Comparison of ENCODE assay signal across 22 cellular contexts in the genomic region with DNA sequence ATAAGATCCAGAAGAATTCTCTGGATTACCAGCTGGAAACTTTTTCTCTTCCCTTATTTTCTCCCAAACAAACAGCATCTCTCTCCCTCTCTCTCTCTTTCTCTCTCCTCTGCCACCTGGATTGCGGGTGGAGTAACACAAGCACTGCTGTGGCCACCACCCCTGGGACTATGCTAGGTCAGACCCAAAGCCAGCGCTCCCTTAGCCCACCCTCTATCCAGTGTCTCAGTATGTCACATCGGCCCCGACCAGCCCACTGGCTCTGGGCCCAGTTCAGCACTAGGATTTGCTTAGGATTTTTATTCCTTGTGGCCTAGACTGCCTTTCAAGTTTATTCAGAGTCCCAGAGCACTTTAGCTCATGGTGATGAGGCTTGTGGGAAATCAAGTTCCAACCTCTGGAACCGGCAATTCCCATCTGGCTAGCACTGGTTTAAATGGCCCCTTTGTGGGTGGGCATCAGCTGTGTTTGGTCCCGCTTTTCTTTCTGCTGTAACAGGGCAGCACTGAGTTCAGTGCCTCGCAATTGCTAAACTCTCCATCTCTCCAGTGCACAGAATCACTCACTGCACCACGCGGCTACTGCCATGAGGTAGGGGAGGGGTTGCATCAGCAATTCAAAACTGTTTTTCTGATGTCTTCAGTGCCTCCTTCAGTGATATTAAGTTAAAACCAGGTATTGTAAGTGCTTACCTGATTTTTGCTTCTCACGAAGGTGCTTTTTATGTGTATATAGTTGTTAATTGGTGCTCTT.
A peak's percentile ranks its signal among the peaks of the same experiment; 100 is the strongest.
DNase-seq lines count a peak whose midpoint lies in the region; ATAC-seq, FAIRE-seq and TF ChIP-seq lines count a peak whose summit lies in the region.
"Had no signal": no experiment of that assay in that cellular context is flagged by ENCODE, and none has a peak within 500 bp of the region (broad histone marks: within the 10 kb centered on the region; RNA-seq: fewer than 3 reads in every experiment).

No MANE protein-coding gene starts in this region.

- no peak for TF ChIP-seq POLR2A in H1 (IDR thresholded peaks at IDR 0.05; ENCODE audit: control extremely low read depth in 1 of 2, low read depth in 2 of 2, low read length in 2 of 2)

- H3K79me1 ChIP-seq in H1 (ENCODE audit: low read depth, low read length) (no peaks in the 10 kb centered on the region), mesenchymal stem cell (replicated peaks; ENCODE audit: low read length, poor library complexity, severe bottlenecking) (no peaks in the 10 kb centered on the region)

- H2BK120ac ChIP-seq in H1 (replicated peaks; ENCODE audit: low read depth, low read length) = peak overlapping the region; percentile 10
- no peak overlapping the region for H2BK120ac ChIP-seq in mesenchymal stem cell (ENCODE audit: low read depth, low read length)

- H3K79me2 ChIP-seq in H1 (ENCODE audit: control insufficient read depth in 1 of 2, insufficient read depth in 2 of 2, low read length in 2 of 2) = no peaks in the 10 kb centered on the region

- H3K27ac Mint-ChIP-seq in CD8-positive, alpha-beta memory T cell = peak overlapping the region in 1 of 8 donors; percentile 90
- H3K27ac Mint-ChIP-seq: CD4-positive, CD25-positive, alpha-beta regulatory T cell; IgD-negative memory B cell had no signal

- no peaks in the 10 kb centered on the region for H3K27me3 Mint-ChIP-seq in CD8-positive, alpha-beta memory T cell
- H3K27me3 Mint-ChIP-seq: CD4-positive, CD25-positive, alpha-beta regulatory T cell; IgD-negative memory B cell had no signal

- POLR2A ChIA-PET in H1 (lab: Charles Lee; ENCODE audit: partially characterized antibody) = no interaction called here
- POLR2A ChIA-PET in CD8-positive, alpha-beta memory T cell (lab: Charles Lee) = no interaction called here

- H3K23ac ChIP-seq in H1 (ENCODE audit: insufficient read length) (no peak overlapping the region), mesenchymal stem cell (ENCODE audit: low read length in 2 of 2) (no peak overlapping the region)

- H3K27ac ChIP-seq in left ventricle myocardium inferior (replicated peaks) = no peak overlapping the region
- H3K27ac ChIP-seq in H1 (ENCODE audit: low read depth, low read length) = no peak overlapping the region
- no peak overlapping the region for H3K27ac ChIP-seq in mesenchymal stem cell (ENCODE audit: low read length, poor library complexity, severe bottlenecking)
- H3K27ac ChIP-seq in CD8-positive, alpha-beta memory T cell (ENCODE audit: low read depth, low read length) = no peak overlapping the region
- H3K27ac ChIP-seq: 22Rv1, A549, BLaER1 had no signal

- no peak overlapping the region for H3K4me3 Mint-ChIP-seq in CD8-positive, alpha-beta memory T cell
- H3K4me3 Mint-ChIP-seq: CD4-positive, CD25-positive, alpha-beta regulatory T cell; IgD-negative memory B cell had no signal

- H3K4me1 Mint-ChIP-seq in CD8-positive, alpha-beta memory T cell = no peaks in the 10 kb centered on the region
- H3K4me1 Mint-ChIP-seq: CD4-positive, CD25-positive, alpha-beta regulatory T cell had no signal

- no peaks in the 10 kb centered on the region for H3K36me3 ChIP-seq in left ventricle myocardium inferior
- H3K36me3 ChIP-seq in H1 (ENCODE audit: control insufficient read depth in 2 of 4, insufficient read depth in 4 of 4, low read length in 3 of 4) = no peaks in the 10 kb centered on the region
- H3K36me3 ChIP-seq in mesenchymal stem cell (ENCODE audit: control insufficient read depth in 1 of 2, insufficient read depth in 2 of 2, low read depth in 1 of 2, low read length in 2 of 2) = no peaks in the 10 kb centered on the region
- H3K36me3 ChIP-seq in CD8-positive, alpha-beta memory T cell (ENCODE audit: insufficient read depth, low read length) = no peaks in the 10 kb centered on the region
- H3K36me3 ChIP-seq: BLaER1 had no signal

- H4K8ac ChIP-seq in H1 (ENCODE audit: extremely low read depth, insufficient read depth, low read length) = no peak overlapping the region; the same call in 1 of the 2 replicates
- no peak overlapping the region for H4K8ac ChIP-seq in mesenchymal stem cell (ENCODE audit: low read length)

- H4K5ac ChIP-seq in H1 (ENCODE audit: insufficient read length, low read depth, low read length) = no peak overlapping the region

- no peaks in the 10 kb centered on the region for H3K23me2 ChIP-seq in H1 (ENCODE audit: low read depth, low read length)

- no peak for TF ChIP-seq RAD21 in H1 (IDR thresholded peaks at IDR 0.05 in 1 of 2, conservative IDR thresholded peaks at IDR 0.05 in 1 of 2; ENCODE audit: low read depth in 2 of 2, low read length in 2 of 2)

- CTCF ChIA-PET in H1 (lab: Charles Lee; ENCODE audit: partially characterized antibody) = interaction anchor here (0.6 kb wide), 1 partner anchor 370 kb away, joined by 3 read pairs; no protein-coding TSS in a partner anchor
- CTCF ChIA-PET in CD8-positive, alpha-beta memory T cell (lab: Charles Lee) = no interaction called here

- peaks cover 7 to 48% (median 15%) of the 10 kb centered on the region in 5 donors for H3K9me3 Mint-ChIP-seq in CD8-positive, alpha-beta memory T cell

- no peak overlapping the region for H3K4me3 ChIP-seq in left ventricle myocardium inferior
- H3K4me3 ChIP-seq in H1 (ENCODE audit: extremely low read depth in 1 of 4, insufficient read depth in 2 of 4, low read depth in 3 of 4, low read length in 4 of 4) = no peak overlapping the region
- H3K4me3 ChIP-seq in mesenchymal stem cell (ENCODE audit: insufficient read depth in 1 of 2, low read depth in 1 of 2, low read length in 2 of 2) = no peak overlapping the region
- no peak overlapping the region for H3K4me3 ChIP-seq in CD8-positive, alpha-beta memory T cell (ENCODE audit: low read length)
- H3K4me3 ChIP-seq: A549, BLaER1 had no signal

- no peak for FAIRE-seq in H1 (lab: Jason Lieb, UNC)
- FAIRE-seq: A549, GM12892, GM18507, HepG2 had no signal

- H3K27me3 ChIP-seq in left ventricle myocardium inferior (ENCODE audit: low read depth) (no peaks in the 10 kb centered on the region), H1 (replicated peaks in 1 of 4; ENCODE audit: control insufficient read depth in 3 of 4, extremely low read depth in 1 of 4, insufficient read depth in 3 of 4, low read length in 3 of 4) (no peaks in the 10 kb centered on the region), mesenchymal stem cell (ENCODE audit: control insufficient read depth in 1 of 2, insufficient read depth in 1 of 2, low read length in 2 of 2) (no peaks in the 10 kb centered on the region)
- H3K27me3 ChIP-seq in CD8-positive, alpha-beta memory T cell (ENCODE audit: insufficient read depth, low read length, poor library complexity, severe bottlenecking) = no peaks in the 10 kb centered on the region
- H3K27me3 ChIP-seq: BLaER1 had no signal

- H3K4ac ChIP-seq in H1 (replicated peaks; ENCODE audit: insufficient read length, low read depth, low read length) (no peak overlapping the region), mesenchymal stem cell (ENCODE audit: low read depth in 1 of 2, low read length in 2 of 2) (no peak overlapping the region)

- H2BK5ac ChIP-seq in H1 (ENCODE audit: low read depth, low read length) = 0 out of 2 replicates have a peak overlapping the region, but pooled peaks have one; percentile 35
- no peak overlapping the region for H2BK5ac ChIP-seq in mesenchymal stem cell (ENCODE audit: low read depth, low read length, poor library complexity, severe bottlenecking)

- H2AFZ ChIP-seq in H1 (ENCODE audit: low read length) (peak overlapping the region; percentile 97), mesenchymal stem cell (ENCODE audit: low read depth, low read length) (no peak overlapping the region)

- H3K4me2 ChIP-seq in H1 (ENCODE audit: insufficient read depth in 1 of 2, low read depth in 2 of 2, low read length in 2 of 2) (no peak overlapping the region), mesenchymal stem cell (ENCODE audit: low read length, poor library complexity, severe bottlenecking) (no peak overlapping the region)
- H3K4me2 ChIP-seq: A549, BLaER1 had no signal

- no peak for ATAC-seq in Right ventricle myocardium inferior
- ATAC-seq in sciatic nerve = peak; percentile 67
- ATAC-seq in HG03565 (IDR thresholded peaks at IDR 0.05; ENCODE audit: unreplicated experiment) = no peak
- ATAC-seq: A549, HepG2 had no signal

- peak; percentile 25 for DNase-seq in Right ventricle myocardium inferior (ENCODE audit: missing footprints)
- no peak for DNase-seq in left ventricle myocardium inferior
- no peak for DNase-seq in H1 (ENCODE audit: low read depth in 1 of 2, low spot score in 2 of 2)
- DNase-seq in mesenchymal stem cell = no peak
- DNase-seq in sciatic nerve (ENCODE audit: low spot score) = no peak
- no peak for DNase-seq in stimulated activated CD8-positive, alpha-beta memory T cell treated with anti-CD3 and anti-CD28 coated beads, Interleukin-4, amount 100 ng/mL, for 48 hours
- no peak for DNase-seq in CD8-positive, alpha-beta memory T cell
- DNase-seq: Caco-2; CD4-positive, CD25-positive, alpha-beta regulatory T cell; DMS153; DMS79; GDM1; HCEC 1CT; KBM-7 had no signal

- H3K18ac ChIP-seq in H1 (ENCODE audit: extremely low read depth, low read length) (no peak overlapping the region; the same call in 1 of the 2 replicates), mesenchymal stem cell (ENCODE audit: low read depth in 1 of 2, low read length in 2 of 2) (no peak overlapping the region)

- TF ChIP-seq EP300 in H1 (IDR thresholded peaks at IDR 0.05; ENCODE audit: borderline replicate concordance in 1 of 2, low read depth in 2 of 2, low read length in 2 of 2) = no peak

- H2BK15ac ChIP-seq in H1 (ENCODE audit: low read length) = no peak overlapping the region
- peak overlapping the region; percentile 23 for H2BK15ac ChIP-seq in mesenchymal stem cell (ENCODE audit: low read depth, poor library complexity, severe bottlenecking)

- intact Hi-C loops in Right ventricle myocardium inferior (cut with DNase I) = no loop called here
- intact Hi-C loops in left ventricle myocardium inferior (cut with micrococcal nuclease) = no loop called here
- intact Hi-C loops in sciatic nerve (cut with DNase I) = no loop called here

- H3K14ac ChIP-seq in H1 (ENCODE audit: insufficient read length) (no peak overlapping the region), mesenchymal stem cell (ENCODE audit: low read length in 2 of 2) (no peak overlapping the region)

- H3K9ac ChIP-seq in H1 (replicated peaks in 1 of 4; ENCODE audit: extremely low read depth in 1 of 4, low read depth in 3 of 4, low read length in 3 of 4) (no peak overlapping the region), mesenchymal stem cell (ENCODE audit: low read length) (no peak overlapping the region)
- H3K9ac ChIP-seq: BLaER1 had no signal

- no peak overlapping the region for H2AK5ac ChIP-seq in H1 (ENCODE audit: low read depth, low read length)
- H2AK5ac ChIP-seq in mesenchymal stem cell (ENCODE audit: low read length, severe bottlenecking) = no peak overlapping the region

- no peak for TF ChIP-seq CTCF in left ventricle myocardium inferior (IDR thresholded peaks at IDR 0.05; ENCODE audit: borderline replicate concordance)
- TF ChIP-seq CTCF in H1 (IDR thresholded peaks at IDR 0.05; ENCODE audit: control extremely low read depth in 1 of 3, insufficient read depth in 1 of 3, low read depth in 1 of 3, low read length in 3 of 3) = no peak

- H2BK20ac ChIP-seq in H1 (ENCODE audit: low read length) = no peak overlapping the region

- WGBS in H1 (ENCODE audit: extremely low coverage in 1 of 2, insufficient coverage in 1 of 2, insufficient read length in 1 of 2, insufficient replicate concordance in 2 of 2, low coverage in 1 of 2, low lambda C conversion rate in 2 of 2, missing lambda C conversion rate in 1 of 2), 2 experiments = 68% methylated on average over 10 of the region's 10 CpGs; no CpG with 5 or more reads in 1 of the 2 experiments
- WGBS in mesenchymal stem cell = 85% methylated on average over 10 of the region's 10 CpGs

- no peaks in the 10 kb centered on the region for H3K4me1 ChIP-seq in left ventricle myocardium inferior
- H3K4me1 ChIP-seq in H1 (replicated peaks in 1 of 4; ENCODE audit: control insufficient read depth in 3 of 4, insufficient read depth in 4 of 4, low read length in 3 of 4) = peaks cover 0 to 6% (median 0%) of the 10 kb centered on the region in 4 experiments; a peak in 2 of 7 replicates
- no peaks in the 10 kb centered on the region for H3K4me1 ChIP-seq in mesenchymal stem cell (ENCODE audit: control insufficient read depth, insufficient read depth, low read depth, low read length)
- no peaks in the 10 kb centered on the region for H3K4me1 ChIP-seq in CD8-positive, alpha-beta memory T cell (ENCODE audit: insufficient read depth, low read length)
- H3K4me1 ChIP-seq: A549, BLaER1, Caco-2 had no signal

- H3K56ac ChIP-seq in H1 (replicated peaks; ENCODE audit: insufficient read length, low read depth, low read length) = no peak overlapping the region

- H3K36me3 Mint-ChIP-seq in CD8-positive, alpha-beta memory T cell = no peaks in the 10 kb centered on the region
- H3K36me3 Mint-ChIP-seq: CD4-positive, CD25-positive, alpha-beta regulatory T cell had no signal

- no peaks in the 10 kb centered on the region for H4K20me1 ChIP-seq in H1 (replicated peaks in 1 of 2; ENCODE audit: control insufficient read depth in 1 of 2, insufficient read depth in 2 of 2, low read length in 2 of 2)
- H4K20me1 ChIP-seq: BLaER1 had no signal

- H4K91ac ChIP-seq in H1 (replicated peaks; ENCODE audit: insufficient read length, low read length) (no peak overlapping the region), mesenchymal stem cell (ENCODE audit: low read length) (no peak overlapping the region)

- H2BK12ac ChIP-seq in H1 (ENCODE audit: low read depth, low read length) = peak overlapping the region; percentile 87; the same call in 1 of the 2 replicates
- no peak overlapping the region for H2BK12ac ChIP-seq in mesenchymal stem cell (ENCODE audit: low read length in 2 of 2)

- H3K9me3 ChIP-seq in left ventricle myocardium inferior (replicated peaks) (peaks cover 6% of the 10 kb centered on the region), H1 (ENCODE audit: insufficient read depth in 2 of 2, low read depth in 1 of 2, low read length in 1 of 2) (peaks cover 0 to 2% of the 10 kb centered on the region in 2 experiments; a peak in 1 of 4 replicates), mesenchymal stem cell (ENCODE audit: control insufficient read depth, low read length) (peaks cover 8% of the 10 kb centered on the region)
- no peaks in the 10 kb centered on the region for H3K9me3 ChIP-seq in CD8-positive, alpha-beta memory T cell (ENCODE audit: low read length)
- H3K9me3 ChIP-seq: A549, BLaER1, Caco-2 had no signal
